Comparison of ENCODE assay signal across 10 cellular contexts in genomic region chr5:32584651-32585050, GRCh38. TPM values are rescaled to one million over a fixed set of nuclear protein-coding genes. Genes with fewer than 3 reads are reported as not detected.
DNase-seq lines count a peak whose midpoint lies in the region; TF ChIP-seq lines count a peak whose summit lies in the region.
"Had no signal": no experiment of that assay in that cellular context is flagged by ENCODE, and none has a peak within 500 bp of the region (broad histone marks: within the 10 kb centered on the region; RNA-seq: fewer than 3 reads in every experiment).

No MANE protein-coding gene starts in this region.

- H3K4me1 ChIP-seq in CD4-positive, alpha-beta memory T cell (ENCODE audit: insufficient read depth, low read length): peaks cover 64% of the 10 kb centered on the region
- peaks cover 15% of the 10 kb centered on the region for H3K4me1 ChIP-seq in mesodermal cell (ENCODE audit: control insufficient read depth, insufficient read depth, low read length, poor library complexity, severe bottlenecking)

- peak overlapping the region; percentile 90 to 99 (median 96) for H3K4me3 Mint-ChIP-seq in CD4-positive, alpha-beta memory T cell
- H3K4me3 Mint-ChIP-seq in IgD-negative memory B cell: peak overlapping the region; percentile 90 to 97 (median 97)
- peak overlapping the region; percentile 96 for H3K4me3 Mint-ChIP-seq in activated T-helper 2 cell treated with anti-CD3 and anti-CD28 coated beads, Interferon-gamma antibody, Interleukin-2, Interleukin-4, amounts not matched to agents 10 μg/mL and 5 μg/mL and 100 μg/mL, durations not matched to agents 14 hours and 24 hours and 36 hours (ENCODE audit: low read depth)

- H3K36me3 Mint-ChIP-seq in CD4-positive, alpha-beta memory T cell: peaks cover 5 to 19% of the 10 kb centered on the region in 2 donors
- peaks cover 6% of the 10 kb centered on the region for H3K36me3 Mint-ChIP-seq in IgD-negative memory B cell
- peaks cover 25% of the 10 kb centered on the region for H3K36me3 Mint-ChIP-seq in activated T-helper 2 cell treated with anti-CD3 and anti-CD28 coated beads, Interferon-gamma antibody, Interleukin-2, Interleukin-4, amounts not matched to agents 10 μg/mL and 5 μg/mL and 100 μg/mL, durations not matched to agents 14 hours and 24 hours and 36 hours (ENCODE audit: low read depth)

- H3K36me3 ChIP-seq in CD4-positive, alpha-beta memory T cell (ENCODE audit: insufficient read depth, low read length): peaks cover 7% of the 10 kb centered on the region
- H3K36me3 ChIP-seq in mesodermal cell (ENCODE audit: control insufficient read depth, insufficient read depth, low read length): peaks cover 19% of the 10 kb centered on the region

- no peak for TF ChIP-seq CTCF in GM20000 (IDR thresholded peaks at IDR 0.05; ENCODE audit: extremely low read depth, missing control alignments)

- peak overlapping the region; percentile 97 for H3K27ac ChIP-seq in CD4-positive, alpha-beta memory T cell (ENCODE audit: low read depth, low read length)
- peak overlapping the region; percentile 16 for H3K27ac ChIP-seq in mesodermal cell (ENCODE audit: low read depth, low read length, severe bottlenecking)

- DNase-seq in CD4-positive, alpha-beta memory T cell: no peak
- DNase-seq in activated T-helper 2 cell treated with anti-CD3 and anti-CD28 coated beads, Interferon-gamma antibody, Interleukin-2, Interleukin-4, amounts not matched to agents 10 μg/mL and 5 μg/mL and 100 μg/mL, durations not matched to agents 14 hours and 24 hours and 36 hours (ENCODE audit: low spot score): no peak
- no peak for DNase-seq in DMS153 treated with DMSO at 0.1 percent for 48 hours (lab: John Stamatoyannopoulos, UW; ENCODE audit: unreplicated experiment)
- DNase-seq in GM20000 (ENCODE audit: low spot score): no peak
- no peak for DNase-seq in ecto neural progenitor cell (ENCODE audit: low spot score)
- no peak for DNase-seq in SKM-1 treated with dmso at 0.1 percent for 144 hours (lab: John Stamatoyannopoulos, UW; ENCODE audit: unreplicated experiment)

- peak overlapping the region; percentile 90 to 99 (median 97) for H3K27ac Mint-ChIP-seq in CD4-positive, alpha-beta memory T cell
- peak overlapping the region; percentile 84 to 99 (median 94) for H3K27ac Mint-ChIP-seq in IgD-negative memory B cell
- H3K27ac Mint-ChIP-seq in activated T-helper 2 cell treated with anti-CD3 and anti-CD28 coated beads, Interferon-gamma antibody, Interleukin-2, Interleukin-4, amounts not matched to agents 10 μg/mL and 5 μg/mL and 100 μg/mL, durations not matched to agents 14 hours and 24 hours and 36 hours: peak overlapping the region; percentile 99

- CTCF ChIA-PET in CD4-positive, alpha-beta memory T cell (lab: Charles Lee; ENCODE audit: partially characterized antibody): interaction anchor here (0.8 to 4.9 kb wide), 7 partner anchors 20 to 352 kb away, joined by 3 to 70 read pairs (median 4); no protein-coding TSS in a partner anchor

- 75 to 87% methylated on average over 2 of the region's 6 CpGs for WGBS in mesodermal cell (ENCODE audit: insufficient coverage in 2 of 2), 2 experiments

- H3K27me3 ChIP-seq in CD4-positive, alpha-beta memory T cell (ENCODE audit: insufficient read depth, low read length): no peaks in the 10 kb centered on the region
- H3K27me3 ChIP-seq: spleen, suprapubic skin had no signal

- no peaks in the 10 kb centered on the region for H3K27me3 Mint-ChIP-seq in CD4-positive, alpha-beta memory T cell
- H3K27me3 Mint-ChIP-seq in IgD-negative memory B cell: no peaks in the 10 kb centered on the region
- no peaks in the 10 kb centered on the region for H3K27me3 Mint-ChIP-seq in activated T-helper 2 cell treated with anti-CD3 and anti-CD28 coated beads, Interferon-gamma antibody, Interleukin-2, Interleukin-4, amounts not matched to agents 10 μg/mL and 5 μg/mL and 100 μg/mL, durations not matched to agents 14 hours and 24 hours and 36 hours (ENCODE audit: low read depth)

- peaks cover 0 to 2% (median 0%) of the 10 kb centered on the region in 8 donors for H3K9me3 Mint-ChIP-seq in CD4-positive, alpha-beta memory T cell
- H3K9me3 Mint-ChIP-seq in IgD-negative memory B cell: no peaks in the 10 kb centered on the region
- no peaks in the 10 kb centered on the region for H3K9me3 Mint-ChIP-seq in activated T-helper 2 cell treated with anti-CD3 and anti-CD28 coated beads, Interferon-gamma antibody, Interleukin-2, Interleukin-4, amounts not matched to agents 10 μg/mL and 5 μg/mL and 100 μg/mL, durations not matched to agents 14 hours and 24 hours and 36 hours

- peaks cover 45 to 73% (median 59%) of the 10 kb centered on the region in 4 donors for H3K4me1 Mint-ChIP-seq in CD4-positive, alpha-beta memory T cell
- H3K4me1 Mint-ChIP-seq in IgD-negative memory B cell: peaks cover 55 to 72% (median 68%) of the 10 kb centered on the region in 3 donors
- peaks cover 56% of the 10 kb centered on the region for H3K4me1 Mint-ChIP-seq in activated T-helper 2 cell treated with anti-CD3 and anti-CD28 coated beads, Interferon-gamma antibody, Interleukin-2, Interleukin-4, amounts not matched to agents 10 μg/mL and 5 μg/mL and 100 μg/mL, durations not matched to agents 14 hours and 24 hours and 36 hours (ENCODE audit: low read depth)

- H3K4me3 ChIP-seq in CD4-positive, alpha-beta memory T cell (ENCODE audit: low read length in 2 of 2): peak overlapping the region; percentile 46 to 89
- no peak overlapping the region for H3K4me3 ChIP-seq in mesodermal cell (ENCODE audit: extremely low read depth, insufficient read depth, low read length, poor library complexity, severe bottlenecking)

- H3K9me3 ChIP-seq in CD4-positive, alpha-beta memory T cell (ENCODE audit: control insufficient read depth in 1 of 2, low read length in 2 of 2): no peaks in the 10 kb centered on the region
- no peaks in the 10 kb centered on the region for H3K9me3 ChIP-seq in mesodermal cell (ENCODE audit: control insufficient read depth, low read length)
- H3K9me3 ChIP-seq: spleen, suprapubic skin had no signal

- POLR2A ChIA-PET in CD4-positive, alpha-beta memory T cell (lab: Charles Lee; ENCODE audit: partially characterized antibody): interaction anchor here (1.0 to 5.2 kb wide), 11 partner anchors 38 to 1423 kb away, joined by 3 to 60 read pairs (median 7); partner anchors contain the start of genes AMACR, GOLPH3 and ZFR

- intact Hi-C loops in CD4-positive, alpha-beta memory T cell (cut with micrococcal nuclease): loop anchor here (1.0 to 10.0 kb wide), 5 partner anchors 52 to 1050 kb away; partner anchors contain the start of genes C5orf22, DROSHA, GOLPH3 and ZFR
- intact Hi-C loops in activated T-helper 2 cell treated with anti-CD3 and anti-CD28 coated beads, Interferon-gamma antibody, Interleukin-2, Interleukin-4, amounts not matched to agents 10 μg/mL and 5 μg/mL and 100 μg/mL, durations not matched to agents 14 hours and 24 hours and 36 hours (cut with micrococcal nuclease): loop anchor here (1.0 to 5.0 kb wide), 4 partner anchors 53 to 857 kb away; partner anchors contain the start of gene GOLPH3

RNA-seq across cellular contexts. Expression of gene SUB1, which starts 0.7 kb away (rescaled TPM):
- 100 to 1,000 TPM; 204 to 214 TPM for total RNA-seq in CD4-positive, alpha-beta memory T cell
- 100 to 1,000 TPM; 500 to 578 TPM for polyA plus RNA-seq in CD4-positive, alpha-beta memory T cell
- 688 TPM for polyA plus RNA-seq in IgD-negative memory B cell
- total RNA-seq in activated T-helper 2 cell treated with anti-CD3 and anti-CD28 coated beads, Interferon-gamma antibody, Interleukin-2, Interleukin-4, amounts not matched to agents 10 μg/mL and 5 μg/mL and 100 μg/mL, durations not matched to agents 14 hours and 24 hours and 36 hours: 380 and 404 TPM in 2 replicates
- 282 TPM for polyA plus RNA-seq in mesodermal cell (2013, experiment 1 of 2)
- polyA plus RNA-seq in mesodermal cell (2013, experiment 2 of 2): 366 TPM
